Comparison of ENCODE assay signal across 8 cellular contexts in genomic region chr1:64505232-64505943, GRCh38. TPM values are rescaled to one million over a fixed set of nuclear protein-coding genes. Genes with fewer than 3 reads are reported as not detected.
DNase-seq lines count a peak whose midpoint lies in the region; ATAC-seq, FAIRE-seq and TF ChIP-seq lines count a peak whose summit lies in the region.

No MANE protein-coding gene starts in this region.

- TF ChIP-seq POLR2A in endothelial cell of umbilical vein (IDR thresholded peaks at IDR 0.05; ENCODE audit: low read depth, low read length) (no peak), testis (IDR thresholded peaks at IDR 0.05) (no peak)

- H2AFZ ChIP-seq in KMS-11 (ENCODE audit: low read depth) (no peak overlapping the region), endothelial cell of umbilical vein (ENCODE audit: low read depth, low read length) (peak overlapping the region; percentile 57)

- no peak overlapping the region for H3K4me3 ChIP-seq in KMS-11 (IDR thresholded peaks at IDR 0.05; ENCODE audit: insufficient read depth, low read depth, low read length)
- H3K4me3 ChIP-seq in endothelial cell of umbilical vein (replicated peaks in 1 of 3; ENCODE audit: insufficient read depth in 1 of 3, low read depth in 1 of 3, low read length in 3 of 3), result peak overlapping the region in 1 of 3 experiments; percentile 41
- H3K4me3 ChIP-seq in testis, result peak overlapping the region; percentile 41 to 58

- H4K20me1 ChIP-seq in KMS-11 (ENCODE audit: insufficient read depth) (no peaks in the 10 kb centered on the region), endothelial cell of umbilical vein (replicated peaks; ENCODE audit: control insufficient read depth, extremely low read depth, insufficient read depth, low read length) (no peaks in the 10 kb centered on the region)

- intact Hi-C loops in activated CD8-positive, alpha-beta T cell treated with anti-CD3 and anti-CD28 coated beads for 36 hours (cut with micrococcal nuclease), result no loop called here
- intact Hi-C loops in endothelial cell of umbilical vein (cut with micrococcal nuclease) (no loop called here), testis (cut with DNase I; ENCODE audit: low total_unique reads) (no loop called here)

- no peaks in the 10 kb centered on the region for H3K79me2 ChIP-seq in KMS-11 (ENCODE audit: insufficient read depth, low read depth)
- H3K79me2 ChIP-seq in endothelial cell of umbilical vein (ENCODE audit: control insufficient read depth, insufficient read depth, low read length), result no peaks in the 10 kb centered on the region

- WGBS in testis, 2 donors, result 10 to 11% methylated on average over 5 to 20 of the region's 51 CpGs

- DNase-seq in 8988T, result peak; percentile 21
- peak; percentile 75 for DNase-seq in activated CD8-positive, alpha-beta T cell treated with anti-CD3 and anti-CD28 coated beads for 36 hours
- no peak for DNase-seq in endothelial cell of umbilical vein (ENCODE audit: low read depth, low spot score)
- peak; percentile 36 to 84 (median 54) for DNase-seq in naive thymus-derived CD8-positive, alpha-beta T cell
- DNase-seq in testis, result peak; percentile 24

- H3K27me3 Mint-ChIP-seq in activated CD8-positive, alpha-beta T cell treated with anti-CD3 and anti-CD28 coated beads for 36 hours, result peaks cover 7% of the 10 kb centered on the region
- H3K27me3 Mint-ChIP-seq in naive thymus-derived CD8-positive, alpha-beta T cell, result peaks cover 0 to 4% (median 0%) of the 10 kb centered on the region in 5 donors

- H3K4me3 Mint-ChIP-seq in activated CD8-positive, alpha-beta T cell treated with anti-CD3 and anti-CD28 coated beads for 36 hours, result peak overlapping the region; percentile 81
- peak overlapping the region; percentile 84 to 100 (median 92) for H3K4me3 Mint-ChIP-seq in naive thymus-derived CD8-positive, alpha-beta T cell

- H3K27me3 ChIP-seq in KMS-11 (ENCODE audit: insufficient read depth, low read depth) (no peaks in the 10 kb centered on the region), endothelial cell of umbilical vein (ENCODE audit: control insufficient read depth in 2 of 2, insufficient read depth in 2 of 2, low read length in 2 of 2) (no peaks in the 10 kb centered on the region), testis (no peaks in the 10 kb centered on the region)

- CTCF ChIA-PET in activated CD8-positive, alpha-beta T cell treated with anti-CD3 and anti-CD28 coated beads for 36 hours (lab: Charles Lee), result no interaction called here
- CTCF ChIA-PET in endothelial cell of umbilical vein (lab: Charles Lee), result interaction anchor here (1.3 kb wide), 1 partner anchor 12 kb away, joined by 3 read pairs; no protein-coding TSS in a partner anchor

- no peak overlapping the region for H3K9ac ChIP-seq in KMS-11
- no peak overlapping the region for H3K9ac ChIP-seq in endothelial cell of umbilical vein (replicated peaks; ENCODE audit: extremely low read depth, insufficient read depth, low read length)

- H3K9me3 ChIP-seq in endothelial cell of umbilical vein (replicated peaks; ENCODE audit: control insufficient read depth, insufficient read depth, low read length) (no peaks in the 10 kb centered on the region), testis (no peaks in the 10 kb centered on the region)

- POLR2A ChIA-PET in activated CD8-positive, alpha-beta T cell treated with anti-CD3 and anti-CD28 coated beads for 36 hours (lab: Charles Lee), result no interaction called here
- POLR2A ChIA-PET in endothelial cell of umbilical vein (lab: Charles Lee), result no interaction called here
- POLR2A ChIA-PET in naive thymus-derived CD8-positive, alpha-beta T cell (lab: Charles Lee), result interaction anchor here (0.6 kb wide), 1 partner anchor 481 kb away, joined by 3 read pairs; no protein-coding TSS in a partner anchor

- H3K36me3 Mint-ChIP-seq in activated CD8-positive, alpha-beta T cell treated with anti-CD3 and anti-CD28 coated beads for 36 hours (ENCODE audit: low read depth), result no peaks in the 10 kb centered on the region
- H3K36me3 Mint-ChIP-seq in naive thymus-derived CD8-positive, alpha-beta T cell, result no peaks in the 10 kb centered on the region

- BruUV-seq in endothelial cell of umbilical vein (replicated peaks; lab: Mats Ljungman, UMichigan), result no TSS peak

- peak overlapping the region; percentile 84 for H3K27ac Mint-ChIP-seq in activated CD8-positive, alpha-beta T cell treated with anti-CD3 and anti-CD28 coated beads for 36 hours
- peak overlapping the region; percentile 61 to 96 (median 91) for H3K27ac Mint-ChIP-seq in naive thymus-derived CD8-positive, alpha-beta T cell

- TF ChIP-seq CTCF in KMS-11 (conservative IDR thresholded peaks at IDR 0.05; ENCODE audit: low read depth, low read length), result no peak
- TF ChIP-seq CTCF in activated CD8-positive, alpha-beta T cell treated with anti-CD3 and anti-CD28 coated beads for 36 hours (IDR thresholded peaks at IDR 0.05), result no peak
- no peak for TF ChIP-seq CTCF in endothelial cell of umbilical vein (IDR thresholded peaks at IDR 0.05; ENCODE audit: extremely low read depth in 1 of 2, insufficient read depth in 1 of 2, low read depth in 1 of 2, low read length in 2 of 2)
- no peak for TF ChIP-seq CTCF in testis (IDR thresholded peaks at IDR 0.05)

- no peaks in the 10 kb centered on the region for H3K36me3 ChIP-seq in KMS-11 (ENCODE audit: insufficient read depth)
- no peaks in the 10 kb centered on the region for H3K36me3 ChIP-seq in endothelial cell of umbilical vein (ENCODE audit: control insufficient read depth in 2 of 2, extremely low read depth in 1 of 2, insufficient read depth in 2 of 2, low read length in 2 of 2)
- H3K36me3 ChIP-seq in testis (ENCODE audit: low read depth, missing control alignments), result no peaks in the 10 kb centered on the region

- no peaks in the 10 kb centered on the region for H3K9me3 Mint-ChIP-seq in activated CD8-positive, alpha-beta T cell treated with anti-CD3 and anti-CD28 coated beads for 36 hours
- no peaks in the 10 kb centered on the region for H3K9me3 Mint-ChIP-seq in naive thymus-derived CD8-positive, alpha-beta T cell

- H3K4me1 Mint-ChIP-seq in activated CD8-positive, alpha-beta T cell treated with anti-CD3 and anti-CD28 coated beads for 36 hours (ENCODE audit: low read depth), result peaks cover 22% of the 10 kb centered on the region
- H3K4me1 Mint-ChIP-seq in naive thymus-derived CD8-positive, alpha-beta T cell, result peaks cover 15 to 48% (median 31%) of the 10 kb centered on the region in 4 donors

- dilution Hi-C loops in endothelial cell of umbilical vein (cut with MboI; ENCODE audit: extremely low pct_ligation_motif_present, low sequenced_read_pairs), result no loop called here

- peak; percentile 77 for ATAC-seq in activated CD8-positive, alpha-beta T cell treated with anti-CD3 and anti-CD28 coated beads for 36 hours
- peak; percentile 49 to 65 for ATAC-seq in naive thymus-derived CD8-positive, alpha-beta T cell
- ATAC-seq in GM21717 (IDR thresholded peaks at IDR 0.05; ENCODE audit: unreplicated experiment) (no peak), HG02938 (IDR thresholded peaks at IDR 0.05; ENCODE audit: unreplicated experiment) (no peak)

- H3K4me1 ChIP-seq in KMS-11 (ENCODE audit: low read depth, poor library complexity, severe bottlenecking), result no peaks in the 10 kb centered on the region
- H3K4me1 ChIP-seq in endothelial cell of umbilical vein (ENCODE audit: control insufficient read depth, extremely low read depth, insufficient read depth, low read length), result peaks cover 20% of the 10 kb centered on the region
- peaks cover 16% of the 10 kb centered on the region for H3K4me1 ChIP-seq in testis

- no peak for FAIRE-seq in endothelial cell of umbilical vein (lab: Jason Lieb, UNC)

- H3K27ac ChIP-seq in KMS-11 (no peak overlapping the region), endothelial cell of umbilical vein (ENCODE audit: insufficient read depth, low read depth, low read length) (no peak overlapping the region), testis (no peak overlapping the region)

- H3K9me1 ChIP-seq in endothelial cell of umbilical vein (replicated peaks; ENCODE audit: control insufficient read depth, extremely low read depth, insufficient read depth, low read length), result no peaks in the 10 kb centered on the region

- H3K4me2 ChIP-seq in KMS-11, result peak overlapping the region; percentile 20; the same call in 1 of the 2 replicates
- H3K4me2 ChIP-seq in endothelial cell of umbilical vein (ENCODE audit: insufficient read depth, low read length), result peak overlapping the region; percentile 20

TF ChIP-seq in endothelial cell of umbilical vein, 7 proteins besides CTCF, POLR2A, EP300 and RAD21:
- TF ChIP-seq MAX (IDR thresholded peaks at IDR 0.05; ENCODE audit: insufficient read depth, insufficient read length) (no peak), EZH2 (IDR thresholded peaks at IDR 0.05; ENCODE audit: borderline replicate concordance, low read depth, low read length, severe bottlenecking) (no peak), POLR2AphosphoS5 (IDR thresholded peaks at IDR 0.05; ENCODE audit: insufficient read depth, low read depth, low read length) (no peak), JUN (IDR thresholded peaks at IDR 0.05; ENCODE audit: borderline replicate concordance, insufficient read depth, insufficient read length, low read depth) (no peak), FOS (IDR thresholded peaks at IDR 0.05; ENCODE audit: borderline replicate concordance, insufficient read depth, low read length) (no peak), MYC (IDR thresholded peaks at IDR 0.05; ENCODE audit: low read depth, low read length) (no peak), GATA2 (IDR thresholded peaks at IDR 0.05; ENCODE audit: insufficient read depth, insufficient read length, low read depth, low read length) (no peak)

RNA-seq across cellular contexts. Expression of gene CACHD1, which starts 35.5 kb away (rescaled TPM):
- 1 to 10 TPM; 2.2 to 2.5 TPM for total RNA-seq in activated CD8-positive, alpha-beta T cell treated with anti-CD3 and anti-CD28 coated beads for 36 hours
- total RNA-seq in endothelial cell of umbilical vein (8.7 and 9.3 TPM in 2 replicates), testis (10 to 100 TPM in 1 of 2 donors, 1 to 10 TPM in 1; 8.3 to 10.3 TPM)
- polyA plus RNA-seq in endothelial cell of umbilical vein (2.1 and 3.6 TPM in 2 replicates), testis (ENCODE audit: insufficient read depth, low read depth, low replicate concordance) (7.4 TPM)
- polyA plus RNA-seq in endothelial cell of umbilical vein (2011; cell fraction: cytosol; rRNA removed), result 2.6 and 3.0 TPM in 2 replicates
- 8.9 and 9.0 TPM in 2 replicates for polyA plus RNA-seq in endothelial cell of umbilical vein (2011; cell fraction: nucleus; rRNA removed)
- polyA plus RNA-seq in endothelial cell of umbilical vein (2012), result 4.8 and 7.0 TPM in 2 replicates
- 8.9 and 12.7 TPM in 2 replicates for polyA minus RNA-seq in endothelial cell of umbilical vein
- not detected for polyA minus RNA-seq in endothelial cell of umbilical vein (2011; cell fraction: cytosol; rRNA and poly(A)+ RNA removed)
- 10.9 and 17.8 TPM in 2 replicates for polyA minus RNA-seq in endothelial cell of umbilical vein (2011; cell fraction: nucleus; rRNA and poly(A)+ RNA removed)
- total RNA-seq in naive thymus-derived CD8-positive, alpha-beta T cell, result 1 to 10 TPM; 4.9 to 5.2 TPM
- polyA plus RNA-seq in naive thymus-derived CD8-positive, alpha-beta T cell, result 1 to 10 TPM in 2 of 3 donors, under 1 TPM in 1; 0.80 to 3.3 (median 2.2) TPM

Comparison
In these comparisons a context has a peak if more than half of its experiments do, and no peak if none do; other contexts are left out.
1. ATAC-seq: peak in activated CD8-positive, alpha-beta T cell treated with anti-CD3 and anti-CD28 coated beads for 36 hours (single experiment) and naive thymus-derived CD8-positive, alpha-beta T cell (2 of 2); none in GM21717 (single experiment) and HG02938 (single experiment).